16 cellular contexts compared by ENCODE assay signal in genomic region chr7:128067983-128068382, GRCh38. TPM values are rescaled to one million over a fixed set of nuclear protein-coding genes. Genes with fewer than 3 reads are reported as not detected.
A peak's percentile ranks its signal among the peaks of the same experiment; 100 is the strongest.
DNase-seq lines count a peak whose midpoint lies in the region; ATAC-seq and TF ChIP-seq lines count a peak whose summit lies in the region.
"Had no signal": no experiment of that assay in that cellular context is flagged by ENCODE, and none has a peak within 500 bp of the region (broad histone marks: within the 10 kb centered on the region; RNA-seq: fewer than 3 reads in every experiment).

No MANE protein-coding gene starts in this region.

- no peaks in the 10 kb centered on the region for H3K9me3 ChIP-seq in BLaER1 treated with 17β-estradiol and CSF1 and Interleukin-3, amounts not matched to agents 10 nM and 100 nM (replicated peaks in 1 of 11)
- H3K9me3 ChIP-seq in IMR-90 (ENCODE audit: control insufficient read depth, insufficient read depth, low read length) (no peaks in the 10 kb centered on the region), Peyer's patch (no peaks in the 10 kb centered on the region)

- H4K20me1 ChIP-seq in BLaER1 treated with 17β-estradiol and CSF1 and Interleukin-3, amounts not matched to agents 10 nM and 100 nM, result peaks cover 4 to 58% (median 28%) of the 10 kb centered on the region in 11 experiments; a peak in 16 of 22 replicates
- H4K20me1 ChIP-seq in IMR-90 (ENCODE audit: insufficient read depth, low read length), result peaks cover 40% of the 10 kb centered on the region

- H3K4me1 ChIP-seq in BLaER1 treated with 17β-estradiol and CSF1 and Interleukin-3, amounts not matched to agents 10 nM and 100 nM, result peaks cover 28 to 55% (median 41%) of the 10 kb centered on the region in 10 experiments
- peaks cover 7% of the 10 kb centered on the region for H3K4me1 ChIP-seq in IMR-90 (ENCODE audit: control insufficient read depth, insufficient read depth, low read length)
- no peaks in the 10 kb centered on the region for H3K4me1 ChIP-seq in Peyer's patch

- no peak overlapping the region for H4K8ac ChIP-seq in IMR-90 (ENCODE audit: low read depth in 2 of 2, low read length in 2 of 2)

- peaks cover 12 to 86% (median 42%) of the 10 kb centered on the region in 11 experiments; a peak in 20 of 22 replicates for H3K36me3 ChIP-seq in BLaER1 treated with 17β-estradiol and CSF1 and Interleukin-3, amounts not matched to agents 10 nM and 100 nM
- H3K36me3 ChIP-seq in IMR-90 (ENCODE audit: control insufficient read depth, insufficient read depth, low read length) (peaks cover 4% of the 10 kb centered on the region; the same call in 1 of the 2 replicates), Peyer's patch (no peaks in the 10 kb centered on the region)

- no peak overlapping the region for H3K14ac ChIP-seq in IMR-90 (replicated peaks; ENCODE audit: low read depth, low read length)

- H2AK9ac ChIP-seq in IMR-90 (replicated peaks; ENCODE audit: low read depth, low read length, poor library complexity), result no peak overlapping the region

- dilution Hi-C loops in IMR-90 (cut with HindIII; ENCODE audit: low sequenced_read_pairs, unreplicated experiment), result no loop called here

- no peak overlapping the region for H2AFZ ChIP-seq in IMR-90 (replicated peaks; ENCODE audit: low read length, poor library complexity)

- H3K27me3 ChIP-seq in BLaER1 treated with 17β-estradiol and CSF1 and Interleukin-3, amounts not matched to agents 10 nM and 100 nM, result no peaks in the 10 kb centered on the region
- H3K27me3 ChIP-seq in IMR-90 (ENCODE audit: control insufficient read depth, insufficient read depth, low read length) (no peaks in the 10 kb centered on the region), Peyer's patch (no peaks in the 10 kb centered on the region)

- H3K56ac ChIP-seq in IMR-90 (ENCODE audit: extremely low read depth, insufficient read depth, low read length), result no peak overlapping the region

- TF ChIP-seq RAD21 in IMR-90 (IDR thresholded peaks at IDR 0.05; ENCODE audit: low read length), result no peak

- H2BK120ac ChIP-seq in IMR-90 (ENCODE audit: low read depth, low read length), result no peak overlapping the region

- peaks cover 25 to 65% of the 10 kb centered on the region in 2 experiments for H3K79me1 ChIP-seq in IMR-90 (ENCODE audit: low read depth in 1 of 2, low read length in 2 of 2)

- POLR2A ChIA-PET in IMR-90 (lab: Charles Lee; ENCODE audit: unreplicated experiment), result no interaction called here

- intact Hi-C loops in IMR-90 (cut with micrococcal nuclease), result no loop called here

- 0 out of 2 replicates have a peak overlapping the region, but pooled peaks have one; percentile 48 for H3K23ac ChIP-seq in IMR-90 (ENCODE audit: low read depth, low read length)

- no peak overlapping the region for H2BK15ac ChIP-seq in IMR-90 (ENCODE audit: low read depth, low read length)

- TF ChIP-seq CTCF in IMR-90 (conservative IDR thresholded peaks at IDR 0.05; ENCODE audit: low read depth, low read length) (no peak), Peyer's patch (IDR thresholded peaks at IDR 0.05) (no peak)

- H3K27ac ChIP-seq in BLaER1 treated with 17β-estradiol and CSF1 and Interleukin-3, amounts not matched to agents 10 nM and 100 nM, result peak overlapping the region in 8 of 11 experiments; percentile 3 to 55 (median 28); a peak in 11 of 22 replicates
- H3K27ac ChIP-seq in IMR-90 (ENCODE audit: insufficient read depth, low read length), result no peak overlapping the region
- H3K27ac ChIP-seq in Peyer's patch, result no peak overlapping the region

- CTCF ChIA-PET in IMR-90 (lab: Yijun Ruan, JAX), result interaction anchor here (0.6 kb wide), 1 partner anchor 396 kb away, joined by 3 read pairs; no protein-coding TSS in a partner anchor

- no CpG with 5 or more reads among the region's 5 CpGs for WGBS in IMR-90 (ENCODE audit: extremely low coverage in 2 of 2, insufficient read length in 1 of 2), 2 experiments

- H2BK5ac ChIP-seq in IMR-90 (ENCODE audit: low read depth, low read length, poor library complexity, severe bottlenecking), result no peak overlapping the region

- H2AK5ac ChIP-seq in IMR-90 (ENCODE audit: low read depth, low read length), result no peak overlapping the region

- H3K4me3 ChIP-seq in BLaER1 treated with 17β-estradiol and CSF1 and Interleukin-3, amounts not matched to agents 10 nM and 100 nM, result peak overlapping the region in 1 of 10 experiments; percentile 5; a peak in 1 of 20 replicates
- H3K4me3 ChIP-seq in IMR-90 (ENCODE audit: insufficient read depth, low read depth, low read length), result no peak overlapping the region
- H3K4me3 ChIP-seq in Peyer's patch, result no peak overlapping the region

- in situ Hi-C loops in IMR-90 (cut with MboI; ENCODE audit: low sequenced_read_pairs), result loop anchor here (25.0 kb wide), 1 partner anchor 356 kb away; no protein-coding TSS in a partner anchor

- no TSS peak for BruUV-seq in IMR-90 (replicated peaks; lab: Mats Ljungman, UMichigan)

- peak overlapping the region in 9 of 11 experiments; percentile 45 to 77 (median 70); a peak in 18 of 22 replicates for H3K4me2 ChIP-seq in BLaER1 treated with 17β-estradiol and CSF1 and Interleukin-3, amounts not matched to agents 10 nM and 100 nM
- H3K4me2 ChIP-seq in IMR-90 (ENCODE audit: low read depth, low read length), result no peak overlapping the region

- DNase-seq in IMR-90 (no peak), RPMI7951 (ENCODE audit: low read depth) (peak; percentile 39), medulla oblongata (ENCODE audit: extremely low spot score) (peak; percentile 44), AG08396 (ENCODE audit: low spot score) (no peak), Peyer's patch (no peak)
- no peak for DNase-seq in activated naive CD4-positive, alpha-beta T cell treated with Interleukin-2 at 50 U/mL for 16 hours
- DNase-seq: C1 segment of cervical spinal cord, COR-L47, GOT3, NCI-H1105 treated with DMSO at 0.1 percent for 48 hours, NCI-H187, NCI-H82, T-cell had no signal

- H3K9me1 ChIP-seq in IMR-90 (ENCODE audit: insufficient read depth, low read length), result peaks cover 40% of the 10 kb centered on the region

- peak overlapping the region in 3 of 11 experiments; percentile 7 to 33 (median 24); a peak in 3 of 22 replicates for H3K9ac ChIP-seq in BLaER1 treated with 17β-estradiol and CSF1 and Interleukin-3, amounts not matched to agents 10 nM and 100 nM
- H3K9ac ChIP-seq in IMR-90 (ENCODE audit: low read depth, low read length), result no peak overlapping the region

- H3K18ac ChIP-seq in IMR-90 (ENCODE audit: low read depth, low read length), result no peak overlapping the region

- TF ChIP-seq POLR2A in IMR-90 (IDR thresholded peaks at IDR 0.05; ENCODE audit: low read depth, low read length) (no peak), Peyer's patch (IDR thresholded peaks at IDR 0.05) (no peak)

- no peak overlapping the region for H4K91ac ChIP-seq in IMR-90 (ENCODE audit: insufficient read depth, low read depth, low read length)

- H4K5ac ChIP-seq in IMR-90 (ENCODE audit: low read depth, low read length), result no peak overlapping the region

- H2BK20ac ChIP-seq in IMR-90 (ENCODE audit: low read depth, low read length), result no peak overlapping the region

- no peak overlapping the region for H3K4ac ChIP-seq in IMR-90 (ENCODE audit: low read depth, low read length)

- no peak for ATAC-seq in IMR-90 (ENCODE audit: low read depth)
- ATAC-seq: T-cell had no signal

TF ChIP-seq in IMR-90, 13 proteins besides CTCF, POLR2A, EP300 and RAD21:
- TF ChIP-seq NFE2L2 (IDR thresholded peaks at IDR 0.05; ENCODE audit: low read depth, low read length), result no peak
- no peak for TF ChIP-seq MXI1 (IDR thresholded peaks at IDR 0.05; ENCODE audit: borderline replicate concordance, low read depth, low read length)
- TF ChIP-seq CEBPB (IDR thresholded peaks at IDR 0.05; ENCODE audit: low read depth, low read length), result no peak
- no peak for TF ChIP-seq USF2 (IDR thresholded peaks at IDR 0.05; ENCODE audit: low read depth, low read length)
- no peak for TF ChIP-seq ELK1 (IDR thresholded peaks at IDR 0.05; ENCODE audit: borderline replicate concordance, low read depth, low read length)
- TF ChIP-seq MAFK (IDR thresholded peaks at IDR 0.05; ENCODE audit: low read depth, low read length), result no peak
- TF ChIP-seq FOS (IDR thresholded peaks at IDR 0.05; ENCODE audit: low read depth, low read length), result no peak
- no peak for TF ChIP-seq MAZ (IDR thresholded peaks at IDR 0.05; ENCODE audit: borderline replicate concordance, low read depth, low read length)

RNA-seq across cellular contexts. Expression of gene LRRC4, which starts 36.7 kb away (rescaled TPM):
- total RNA-seq in IMR-90 (2012; rRNA removed) (0.54 and 0.56 TPM in 2 replicates), Peyer's patch (1 to 10 TPM in 3 of 4 donors, not detected in 1; 1.6 to 2.5 (median 2.1) TPM)
- polyA plus RNA-seq in IMR-90 (2012; rRNA removed), result 0.55 and 0.69 TPM in 2 replicates
- polyA plus RNA-seq in IMR-90 (2012; cell fraction: cytosol; rRNA removed), result 0.27 and 0.43 TPM in 2 replicates
- 1.1 and 1.9 TPM in 2 replicates for polyA plus RNA-seq in IMR-90 (2012; cell fraction: nucleus; rRNA removed; ENCODE audit: low replicate concordance)
- total RNA-seq in RPMI7951 (2014; rRNA removed; shearing (Covaris generic)), result under 0.01 TPM in 1 of 2 replicates, not detected in the other
- total RNA-seq: HT1080, NCI-H460 had no signal

Comparison
In these comparisons a context has a peak if more than half of its experiments do, and no peak if none do; other contexts are left out.
1. H3K27ac ChIP-seq: peak in BLaER1 treated with 17β-estradiol and CSF1 and Interleukin-3, amounts not matched to agents 10 nM and 100 nM (8 of 11); none in IMR-90 (single experiment) and Peyer's patch (0 of 4).
2. DNase-seq: peak in RPMI7951 (single experiment) and medulla oblongata (single experiment); none in IMR-90 (single experiment), AG08396 (single experiment), activated naive CD4-positive, alpha-beta T cell treated with Interleukin-2 at 50 U/mL for 16 hours (single experiment) and Peyer's patch (0 of 3).